In the genomic region with DNA sequence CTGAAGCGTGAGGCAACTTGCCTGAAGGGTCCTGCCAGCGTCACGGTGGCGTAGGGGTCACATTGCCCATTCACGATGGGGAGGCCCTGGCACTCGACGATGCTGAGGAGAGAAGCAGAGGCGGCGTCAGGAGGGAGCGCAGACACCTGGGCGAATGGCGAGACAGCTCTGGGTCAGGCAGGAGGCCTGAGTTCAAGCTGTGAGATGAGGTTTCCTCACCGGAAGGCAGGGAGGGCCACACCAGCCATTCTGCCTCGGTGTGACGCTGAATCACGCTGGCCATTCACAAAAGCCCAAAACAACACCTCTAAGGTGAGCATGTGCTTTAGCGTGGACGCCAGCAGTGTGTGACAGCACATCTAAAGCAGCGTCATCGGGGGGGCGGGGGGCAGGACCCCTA, we compare ENCODE assay signal across 1 cellular context.
TF ChIP-seq lines count a peak whose summit lies in the region.

No MANE protein-coding gene starts in this region.

TF ChIP-seq in HEK293T, 16 proteins besides CTCF, POLR2A, EP300 and RAD21 (continued from another document):
- TF ChIP-seq BHLHE40 (IDR thresholded peaks at IDR 0.05; ENCODE audit: borderline replicate concordance) = no peak
- TF ChIP-seq TARDBP (IDR thresholded peaks at IDR 0.05) = no peak
- no peak for TF ChIP-seq ELF4 (IDR thresholded peaks at IDR 0.05)
- TF ChIP-seq ZNF384 (IDR thresholded peaks at IDR 0.05) = no peak
- no peak for TF ChIP-seq SUZ12 (IDR thresholded peaks at IDR 0.05)
- TF ChIP-seq CTBP1 (IDR thresholded peaks at IDR 0.05; ENCODE audit: borderline replicate concordance) = no peak
- TF ChIP-seq LEF1 (IDR thresholded peaks at IDR 0.05; ENCODE audit: borderline replicate concordance) = no peak
TF ChIP-seq in HEK293T: peak in this region for 0.
